27 cellular contexts compared by ENCODE assay signal in the genomic region with DNA sequence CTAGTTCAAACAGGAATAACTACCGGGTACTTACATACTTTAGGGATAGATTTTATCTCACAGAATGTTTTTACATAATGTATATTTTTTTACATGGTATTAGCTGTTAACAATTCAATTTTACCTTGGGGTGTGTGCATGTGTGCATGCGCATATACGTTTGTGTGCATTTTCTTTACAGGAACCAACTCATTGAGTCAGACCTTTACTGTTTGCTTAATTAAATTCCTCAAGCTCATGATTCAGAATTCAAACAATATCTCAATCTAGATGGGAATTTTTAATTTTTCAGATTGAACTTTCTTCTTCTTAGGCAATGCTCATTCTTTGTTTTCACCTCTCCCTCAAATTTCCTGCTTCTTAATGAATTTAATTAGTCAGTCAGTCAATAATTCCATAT.
"Had no signal": no experiment of that assay in that cellular context is flagged by ENCODE, and none has a peak within 500 bp of the region (broad histone marks: within the 10 kb centered on the region; RNA-seq: fewer than 3 reads in every experiment).

No MANE protein-coding gene starts in this region.

- DNase-seq: dermis blood vessel endothelial cell; effector memory CD4-positive, alpha-beta T cell; foreskin fibroblast; heart left ventricle; left cardiac atrium; left lung; naive thymus-derived CD8-positive, alpha-beta T cell; nephron progenitor cell; nucleus accumbens; stimulated activated CD4-positive, alpha-beta T cell treated with anti-CD3 and anti-CD28 coated beads, Interleukin-12 subunit alpha, Interleukin-12 subunit beta, amount 100 ng/mL, for 4 hours; stimulated activated CD4-positive, alpha-beta T cell treated with anti-CD3 and anti-CD28 coated beads, Interleukin-1b, Interleukin-23, amount 100 ng/mL, for 48 hours; stimulated activated CD4-positive, alpha-beta T cell treated with anti-CD3 and anti-CD28 coated beads, Interleukin-4, amount 100 ng/mL, for 1 hour; stimulated activated CD8-positive, alpha-beta memory T cell treated with anti-CD3 and anti-CD28 coated beads, Interleukin-4, amount 100 ng/mL, for 48 hours; stimulated activated naive CD4-positive, alpha-beta T cell; stimulated activated naive CD8-positive, alpha-beta T cell treated with anti-CD3 and anti-CD28 coated beads, Interleukin-15, amount 100 ng/mL, for 72 hours; testis; tibial artery had no signal

- ATAC-seq: gastroesophageal sphincter; heart left ventricle; left cardiac atrium; naive thymus-derived CD8-positive, alpha-beta T cell; sciatic nerve; stimulated activated naive CD8-positive, alpha-beta T cell treated with anti-CD3 and anti-CD28 coated beads, Interleukin-15, amount 100 ng/mL, for 72 hours had no signal

- H3K9me3 Mint-ChIP-seq: naive thymus-derived CD8-positive, alpha-beta T cell; nephron progenitor cell; stimulated activated naive CD8-positive, alpha-beta T cell treated with anti-CD3 and anti-CD28 coated beads, Interleukin-15, amount 100 ng/mL, for 72 hours; type B pancreatic cell had no signal

- H3K4me3 Mint-ChIP-seq: naive thymus-derived CD8-positive, alpha-beta T cell; nephron progenitor cell; stimulated activated naive CD8-positive, alpha-beta T cell treated with anti-CD3 and anti-CD28 coated beads, Interleukin-15, amount 100 ng/mL, for 72 hours; type B pancreatic cell had no signal

- H3K27me3 Mint-ChIP-seq: type B pancreatic cell had no signal

- H3K27ac ChIP-seq: coronary artery, gastroesophageal sphincter, heart left ventricle, hepatocyte, left lung, prostate gland, right atrium auricular region, testis, tibial artery had no signal

- FAIRE-seq: endothelial cell of umbilical vein, islet of Langerhans had no signal

- H3K9me3 ChIP-seq: gastroesophageal sphincter, heart left ventricle, left lung, prostate gland, right atrium auricular region, testis, tibial artery had no signal

- H3K79me2 ChIP-seq: hepatocyte had no signal

- H3K27ac Mint-ChIP-seq: naive thymus-derived CD8-positive, alpha-beta T cell; nephron progenitor cell; stimulated activated naive CD8-positive, alpha-beta T cell treated with anti-CD3 and anti-CD28 coated beads, Interleukin-15, amount 100 ng/mL, for 72 hours; type B pancreatic cell had no signal

- H3K4me3 ChIP-seq: coronary artery, gastroesophageal sphincter, heart left ventricle, hepatocyte, left lung, prostate gland, right atrium auricular region, smooth muscle cell, testis, tibial artery had no signal

- H3K27me3 ChIP-seq: heart left ventricle, hepatocyte, left lung, right atrium auricular region, testis had no signal

- H3K4me2 ChIP-seq: hepatocyte, smooth muscle cell had no signal

- H2AFZ ChIP-seq: hepatocyte had no signal

- H3K36me3 ChIP-seq: gastroesophageal sphincter, heart left ventricle, left lung, prostate gland, right atrium auricular region, tibial artery had no signal

- H3K36me3 Mint-ChIP-seq: naive thymus-derived CD8-positive, alpha-beta T cell; type B pancreatic cell had no signal

- H3K4me1 ChIP-seq: gastroesophageal sphincter, left lung, prostate gland, right atrium auricular region, testis, tibial artery had no signal
